In the genomic region with DNA sequence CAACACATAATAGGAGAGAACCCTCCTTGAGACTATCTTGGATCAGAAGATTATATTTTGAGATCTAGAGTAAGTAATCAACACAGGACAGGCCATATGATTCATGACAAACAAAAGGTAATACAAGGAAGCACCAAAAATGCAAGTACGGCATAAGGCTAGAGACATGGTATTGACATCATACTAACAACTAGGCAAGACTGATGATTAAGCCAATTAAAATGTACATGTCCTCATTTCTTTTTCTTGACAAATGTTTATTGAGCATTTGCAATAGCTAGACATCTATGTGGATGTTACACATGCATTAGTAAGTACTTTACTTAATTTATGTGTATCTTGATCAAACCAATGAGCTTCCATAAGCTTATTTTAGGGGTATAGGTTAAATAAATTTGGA, we compare ENCODE assay signal across 23 cellular contexts.
DNase-seq lines count a peak whose midpoint lies in the region; ATAC-seq, FAIRE-seq and TF ChIP-seq lines count a peak whose summit lies in the region.
"Had no signal": no experiment of that assay in that cellular context is flagged by ENCODE, and none has a peak within 500 bp of the region (broad histone marks: within the 10 kb centered on the region; RNA-seq: fewer than 3 reads in every experiment).

No MANE protein-coding gene starts in this region.

- no peak for TF ChIP-seq CTCF in Loucy (conservative IDR thresholded peaks at IDR 0.05; ENCODE audit: low read length)
- no peak for TF ChIP-seq CTCF in astrocyte (IDR thresholded peaks at IDR 0.05; ENCODE audit: insufficient read depth, low read depth, low read length)
- no peak for TF ChIP-seq CTCF in fibroblast of villous mesenchyme (IDR thresholded peaks at IDR 0.05; ENCODE audit: insufficient read depth, low read depth, low read length)

- H3K9me3 Mint-ChIP-seq in astrocyte (ENCODE audit: unreplicated experiment) = no peaks in the 10 kb centered on the region

- no peaks in the 10 kb centered on the region for H4K20me1 ChIP-seq in Loucy (ENCODE audit: insufficient read depth, low read length, poor library complexity, severe bottlenecking)
- no peaks in the 10 kb centered on the region for H4K20me1 ChIP-seq in astrocyte (ENCODE audit: insufficient read depth, low read length)

- H3K4me3 ChIP-seq in Loucy (ENCODE audit: low read length, poor library complexity, severe bottlenecking) (no peak overlapping the region), astrocyte (ENCODE audit: insufficient read depth, low read depth, low read length) (no peak overlapping the region), fibroblast of villous mesenchyme (ENCODE audit: low read depth, low read length) (no peak overlapping the region)

- H3K27ac Mint-ChIP-seq in astrocyte (ENCODE audit: unreplicated experiment) = peak overlapping the region; percentile 6
- H3K27ac Mint-ChIP-seq: HFFc6 had no signal

- H3K27me3 ChIP-seq in Loucy (ENCODE audit: insufficient read depth, low read length, poor library complexity, severe bottlenecking) (no peaks in the 10 kb centered on the region), astrocyte (ENCODE audit: insufficient read depth, low read length) (no peaks in the 10 kb centered on the region)
- H3K27me3 ChIP-seq: BE2C had no signal

- ATAC-seq in GM21390 (IDR thresholded peaks at IDR 0.05; ENCODE audit: unreplicated experiment) (no peak), Right ventricle myocardium inferior (no peak)

- no peaks in the 10 kb centered on the region for H3K9me3 ChIP-seq in Loucy (ENCODE audit: insufficient read depth, low read depth, low read length)
- no peaks in the 10 kb centered on the region for H3K9me3 ChIP-seq in astrocyte (ENCODE audit: insufficient read depth, low read depth, low read length)
- H3K9me3 ChIP-seq: BE2C, SK-N-SH had no signal

- in situ Hi-C loops in KBM-7 (cut with MboI; ENCODE audit: low pct_unique_long_range_greater_than_20kb, low sequenced_read_pairs) = no loop called here

- H3K79me2 ChIP-seq in Loucy (ENCODE audit: insufficient read depth, low read length) (no peaks in the 10 kb centered on the region), astrocyte (ENCODE audit: insufficient read depth, low read length) (no peaks in the 10 kb centered on the region)

- H3K27ac ChIP-seq in astrocyte (ENCODE audit: low read depth, low read length) = no peak overlapping the region

- H3K36me3 ChIP-seq in Loucy (ENCODE audit: insufficient read depth, low read length) (no peaks in the 10 kb centered on the region), astrocyte (ENCODE audit: insufficient read depth, low read length) (no peaks in the 10 kb centered on the region)
- H3K36me3 ChIP-seq: BE2C had no signal

- H3F3A ChIP-seq in Loucy (ENCODE audit: low read depth) = no peaks in the 10 kb centered on the region

- H3K4me1 ChIP-seq in Loucy (ENCODE audit: insufficient read depth, low read length, poor library complexity, severe bottlenecking) = peaks cover 8% of the 10 kb centered on the region
- no peaks in the 10 kb centered on the region for H3K4me1 ChIP-seq in astrocyte (ENCODE audit: insufficient read depth, low read length)
- H3K4me1 ChIP-seq: BE2C had no signal

- H3K9ac ChIP-seq in Loucy (ENCODE audit: low read depth, low read length, poor library complexity, severe bottlenecking) = no peak overlapping the region
- no peak overlapping the region for H3K9ac ChIP-seq in astrocyte (ENCODE audit: low read length)
- H3K9ac ChIP-seq: SK-N-SH had no signal

- H3K9me2 ChIP-seq in Loucy (replicated peaks; ENCODE audit: low read depth, low read length) = no peaks in the 10 kb centered on the region
- H3K9me2 ChIP-seq: SK-N-SH had no signal

- H3K27me3 Mint-ChIP-seq in astrocyte (ENCODE audit: low read depth, unreplicated experiment) = no peaks in the 10 kb centered on the region

- intact Hi-C loops in Right ventricle myocardium inferior (cut with DNase I) = no loop called here

- no peak for DNase-seq in astrocyte (ENCODE audit: low read depth)
- DNase-seq in fibroblast of villous mesenchyme (ENCODE audit: low read depth) = peak; percentile 1
- DNase-seq in Right ventricle myocardium inferior (ENCODE audit: missing footprints) = no peak
- DNase-seq in KBM-7 = no peak
- no peak for DNase-seq in NCI-H2196 (lab: John Stamatoyannopoulos, UW; ENCODE audit: unreplicated experiment)
- DNase-seq: BE2C, DMS53, GF-D8, H7, HFFc6, KG1, NCI-H1105, NCI-H1694, NCI-H2081, NCI-H2171, NCI-H446 treated with DMSO at 0.1 percent for 48 hours, NCI-H526 treated with DMSO at 0.1 percent for 48 hours, SIG-M5, SK-N-SH had no signal

- H2AFZ ChIP-seq in Loucy (ENCODE audit: low read length) (no peak overlapping the region), astrocyte (ENCODE audit: low read depth, low read length) (no peak overlapping the region)

- FAIRE-seq in astrocyte (lab: Jason Lieb, UNC) = no peak
- FAIRE-seq: D721Med, GM19239 had no signal

- peaks cover 5% of the 10 kb centered on the region for H3K4me1 Mint-ChIP-seq in astrocyte (ENCODE audit: low read depth, unreplicated experiment)

- no peaks in the 10 kb centered on the region for H3K36me3 Mint-ChIP-seq in astrocyte (ENCODE audit: low read depth, unreplicated experiment)

- H3K4me2 ChIP-seq in Loucy (ENCODE audit: low read depth, low read length, poor library complexity, severe bottlenecking) (peak overlapping the region; percentile 3), astrocyte (ENCODE audit: low read length) (no peak overlapping the region)
- H3K4me2 ChIP-seq: SK-N-SH had no signal

- no peak overlapping the region for H3K4me3 Mint-ChIP-seq in astrocyte (ENCODE audit: unreplicated experiment)
- H3K4me3 Mint-ChIP-seq: HFFc6 had no signal
